In the genomic region with DNA sequence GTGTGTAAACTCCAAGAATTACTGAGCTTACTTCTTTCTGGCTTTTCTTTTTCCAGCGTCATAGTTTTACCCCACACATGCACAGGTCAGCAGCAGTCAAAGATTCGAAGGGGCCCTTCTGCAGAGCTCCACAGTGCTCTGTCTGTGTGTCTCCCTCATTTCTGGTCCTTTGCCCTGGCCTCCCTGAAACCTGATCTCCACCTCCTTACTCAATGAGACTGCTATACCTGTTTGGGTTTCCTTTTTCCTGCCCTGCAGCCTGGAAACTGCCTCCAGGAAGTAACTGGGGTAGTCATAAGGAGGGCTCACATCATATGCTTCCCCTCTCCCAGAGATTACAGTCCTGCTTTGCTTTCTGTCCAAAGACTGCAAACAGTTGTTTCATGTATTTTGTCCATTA, we compare ENCODE assay signal across 21 cellular contexts.
A peak's percentile ranks its signal among the peaks of the same experiment; 100 is the strongest.
DNase-seq lines count a peak whose midpoint lies in the region; ATAC-seq, FAIRE-seq and TF ChIP-seq lines count a peak whose summit lies in the region.
"Had no signal": no experiment of that assay in that cellular context is flagged by ENCODE, and none has a peak within 500 bp of the region (broad histone marks: within the 10 kb centered on the region; RNA-seq: fewer than 3 reads in every experiment).

No MANE protein-coding gene starts in this region.

- TF ChIP-seq RAD21 in H1 (IDR thresholded peaks at IDR 0.05 in 1 of 2, conservative IDR thresholded peaks at IDR 0.05 in 1 of 2; ENCODE audit: low read depth in 2 of 2, low read length in 2 of 2), result no peak

- H2BK12ac ChIP-seq in H1 (ENCODE audit: low read depth, low read length) (no peak overlapping the region), neuronal stem cell (ENCODE audit: low read length) (no peak overlapping the region)

- H4K91ac ChIP-seq in H1 (replicated peaks; ENCODE audit: insufficient read length, low read length) (no peak overlapping the region), neuronal stem cell (ENCODE audit: low read depth, low read length, poor library complexity) (no peak overlapping the region)

- H3K23me2 ChIP-seq in H1 (ENCODE audit: low read depth, low read length), result no peaks in the 10 kb centered on the region

- WGBS in H1 (ENCODE audit: extremely low coverage in 1 of 2, insufficient coverage in 1 of 2, insufficient read length in 1 of 2, insufficient replicate concordance in 2 of 2, low coverage in 1 of 2, low lambda C conversion rate in 2 of 2, missing lambda C conversion rate in 1 of 2), 2 experiments, result 71% methylated on average over 2 of the region's 2 CpGs; no CpG with 5 or more reads in 1 of the 2 experiments
- no CpG with 5 or more reads among the region's 2 CpGs for WGBS in neuronal stem cell (ENCODE audit: extremely low coverage in 2 of 2, insufficient read length in 2 of 2, insufficient replicate concordance in 1 of 2), 2 donors

- H2AK5ac ChIP-seq in H1 (ENCODE audit: low read depth, low read length) (no peak overlapping the region), neuronal stem cell (ENCODE audit: low read depth, low read length) (no peak overlapping the region)

- H3K18ac ChIP-seq in H1 (ENCODE audit: extremely low read depth, low read length) (no peak overlapping the region), neuronal stem cell (ENCODE audit: low read length) (no peak overlapping the region)

- POLR2A ChIA-PET in H1 (lab: Charles Lee; ENCODE audit: partially characterized antibody), result no interaction called here

- H4K20me1 ChIP-seq in H1 (replicated peaks in 1 of 2; ENCODE audit: control insufficient read depth in 1 of 2, insufficient read depth in 2 of 2, low read length in 2 of 2), result no peaks in the 10 kb centered on the region
- H4K20me1 ChIP-seq: BLaER1 treated with 17β-estradiol and CSF1 and Interleukin-3, amounts not matched to agents 10 nM and 100 nM had no signal

- H2BK20ac ChIP-seq in H1 (ENCODE audit: low read length), result no peak overlapping the region

- no peak overlapping the region for H4K5ac ChIP-seq in H1 (ENCODE audit: insufficient read length, low read depth, low read length)

- H3K4me2 ChIP-seq in H1 (ENCODE audit: insufficient read depth in 1 of 2, low read depth in 2 of 2, low read length in 2 of 2) (no peak overlapping the region; a peak in 1 of 4 replicates), neuronal stem cell (ENCODE audit: insufficient read depth, low read length, poor library complexity, severe bottlenecking) (no peak overlapping the region)
- H3K4me2 ChIP-seq: A549 had no signal

- H2BK120ac ChIP-seq in H1 (replicated peaks; ENCODE audit: low read depth, low read length) (no peak overlapping the region), neuronal stem cell (ENCODE audit: low read depth, low read length) (no peak overlapping the region)

- H3K23ac ChIP-seq in H1 (ENCODE audit: insufficient read length) (no peak overlapping the region), neuronal stem cell (ENCODE audit: low read depth, low read length, poor library complexity) (no peak overlapping the region)

- H3K27ac ChIP-seq in H1 (ENCODE audit: low read depth, low read length), result no peak overlapping the region
- no peak overlapping the region for H3K27ac ChIP-seq in neuronal stem cell (replicated peaks; ENCODE audit: low read length)
- H3K27ac ChIP-seq: A549; BLaER1 treated with 17β-estradiol and CSF1 and Interleukin-3, amounts not matched to agents 10 nM and 100 nM had no signal

- H4K8ac ChIP-seq in H1 (ENCODE audit: extremely low read depth, insufficient read depth, low read length) (no peak overlapping the region), neuronal stem cell (ENCODE audit: low read depth, low read length) (no peak overlapping the region)

- DNase-seq in NCI-H510A treated with DMSO at 0.1 percent for 48 hours (lab: John Stamatoyannopoulos, UW), result peak; percentile 22
- DNase-seq in NCI-H510A (lab: John Stamatoyannopoulos, UW), result no peak
- DNase-seq in NCI-H2029 treated with DMSO at 0.1 percent for 48 hours (lab: John Stamatoyannopoulos, UW), result peak; percentile 13
- no peak for DNase-seq in H1 (ENCODE audit: low read depth in 1 of 2, low spot score in 2 of 2)
- DNase-seq in neuronal stem cell (ENCODE audit: low spot score), result no peak
- DNase-seq in AG20443 (ENCODE audit: low spot score), result no peak
- DNase-seq: Calu3; CD8-positive, alpha-beta T cell; DND-41; IMR-90; Karpas-422; NCI-H1105; RPMI8226; SIG-M5; T-helper 1 cell had no signal

- no peak for FAIRE-seq in H1 (lab: Jason Lieb, UNC)
- FAIRE-seq: A549, G401.6, HTR-8/SVneo had no signal

- H3K9me3 ChIP-seq in H1 (ENCODE audit: insufficient read depth in 2 of 2, low read depth in 1 of 2, low read length in 1 of 2) (no peaks in the 10 kb centered on the region), neuronal stem cell (replicated peaks in 1 of 2; ENCODE audit: control insufficient read depth in 2 of 2, insufficient read depth in 1 of 2, low read depth in 1 of 2, low read length in 2 of 2) (no peaks in the 10 kb centered on the region)
- H3K9me3 ChIP-seq: A549; BLaER1 treated with 17β-estradiol and CSF1 and Interleukin-3, amounts not matched to agents 10 nM and 100 nM; HAP-1 had no signal

- no peak for TF ChIP-seq EP300 in H1 (IDR thresholded peaks at IDR 0.05; ENCODE audit: borderline replicate concordance in 1 of 2, low read depth in 2 of 2, low read length in 2 of 2)

- TF ChIP-seq POLR2A in H1 (IDR thresholded peaks at IDR 0.05; ENCODE audit: control extremely low read depth in 1 of 2, low read depth in 2 of 2, low read length in 2 of 2), result no peak

- H3K36me3 ChIP-seq in H1 (ENCODE audit: control insufficient read depth in 2 of 4, insufficient read depth in 4 of 4, low read length in 3 of 4) (no peaks in the 10 kb centered on the region), neuronal stem cell (replicated peaks in 1 of 2; ENCODE audit: control insufficient read depth in 2 of 2, insufficient read depth in 2 of 2, low read length in 2 of 2) (no peaks in the 10 kb centered on the region)
- H3K36me3 ChIP-seq: BLaER1 treated with 17β-estradiol and CSF1 and Interleukin-3, amounts not matched to agents 10 nM and 100 nM; HAP-1 had no signal

- H3K4ac ChIP-seq in H1 (replicated peaks; ENCODE audit: insufficient read length, low read depth, low read length) (no peak overlapping the region), neuronal stem cell (ENCODE audit: low read length) (no peak overlapping the region)

- no peak overlapping the region for H3K56ac ChIP-seq in H1 (replicated peaks; ENCODE audit: insufficient read length, low read depth, low read length)

- H3K27me3 ChIP-seq in H1 (replicated peaks in 1 of 4; ENCODE audit: control insufficient read depth in 3 of 4, extremely low read depth in 1 of 4, insufficient read depth in 3 of 4, low read length in 3 of 4) (no peaks in the 10 kb centered on the region), neuronal stem cell (ENCODE audit: control insufficient read depth in 3 of 3, insufficient read depth in 3 of 3, low read depth in 1 of 3, low read length in 3 of 3) (no peaks in the 10 kb centered on the region)
- H3K27me3 ChIP-seq: BLaER1 treated with 17β-estradiol and CSF1 and Interleukin-3, amounts not matched to agents 10 nM and 100 nM had no signal

- H2BK15ac ChIP-seq in H1 (ENCODE audit: low read length) (no peak overlapping the region), neuronal stem cell (ENCODE audit: low read length) (no peak overlapping the region)

- H3K79me2 ChIP-seq in H1 (ENCODE audit: control insufficient read depth in 1 of 2, insufficient read depth in 2 of 2, low read length in 2 of 2), result no peaks in the 10 kb centered on the region

- H2AFZ ChIP-seq in H1 (ENCODE audit: low read length) (peak overlapping the region; percentile 90), neuronal stem cell (ENCODE audit: low read length) (peak overlapping the region; percentile 39)

- TF ChIP-seq CTCF in H1 (IDR thresholded peaks at IDR 0.05; ENCODE audit: control extremely low read depth in 1 of 3, insufficient read depth in 1 of 3, low read depth in 1 of 3, low read length in 3 of 3), result no peak

- H3K79me1 ChIP-seq in H1 (ENCODE audit: low read depth, low read length) (no peaks in the 10 kb centered on the region), neuronal stem cell (ENCODE audit: low read depth, low read length) (no peaks in the 10 kb centered on the region)

- no peak overlapping the region for H3K4me3 ChIP-seq in H1 (ENCODE audit: extremely low read depth in 1 of 4, insufficient read depth in 2 of 4, low read depth in 3 of 4, low read length in 4 of 4)
- H3K4me3 ChIP-seq in neuronal stem cell (ENCODE audit: low read length in 2 of 2), result no peak overlapping the region
- H3K4me3 ChIP-seq: A549; BLaER1 treated with 17β-estradiol and CSF1 and Interleukin-3, amounts not matched to agents 10 nM and 100 nM; HAP-1 had no signal

- CTCF ChIA-PET in H1 (lab: Charles Lee; ENCODE audit: partially characterized antibody), result interaction anchor here (1.0 kb wide), 1 partner anchor 24 kb away, joined by 3 read pairs; no protein-coding TSS in a partner anchor

- no peak overlapping the region for H3K14ac ChIP-seq in H1 (ENCODE audit: insufficient read length)
- no peak overlapping the region for H3K14ac ChIP-seq in neuronal stem cell (ENCODE audit: low read length)

- H2BK5ac ChIP-seq in H1 (ENCODE audit: low read depth, low read length) (no peak overlapping the region), neuronal stem cell (ENCODE audit: low read length) (no peak overlapping the region)

- no peak for ATAC-seq in HG03460 (IDR thresholded peaks at IDR 0.05; ENCODE audit: unreplicated experiment)
- ATAC-seq: A549; CD8-positive, alpha-beta T cell had no signal

- no peak overlapping the region for H3K9ac ChIP-seq in H1 (replicated peaks in 1 of 4; ENCODE audit: extremely low read depth in 1 of 4, low read depth in 3 of 4, low read length in 3 of 4)
- H3K9ac ChIP-seq in neuronal stem cell (ENCODE audit: low read depth, low read length, poor library complexity), result no peak overlapping the region
- H3K9ac ChIP-seq: BLaER1 treated with 17β-estradiol and CSF1 and Interleukin-3, amounts not matched to agents 10 nM and 100 nM had no signal

- H3K4me1 ChIP-seq in H1 (replicated peaks in 1 of 4; ENCODE audit: control insufficient read depth in 3 of 4, insufficient read depth in 4 of 4, low read length in 3 of 4) (peaks cover 1 to 8% (median 6%) of the 10 kb centered on the region in 4 experiments; a peak in 4 of 7 replicates), neuronal stem cell (ENCODE audit: control insufficient read depth in 2 of 2, insufficient read depth in 1 of 2, low read depth in 1 of 2, low read length in 2 of 2) (peaks cover 3 to 5% of the 10 kb centered on the region in 2 donors)
- H3K4me1 ChIP-seq: HAP-1 had no signal

TF ChIP-seq in H1, 55 proteins besides CTCF, POLR2A, EP300 and RAD21 (continues in another document):
- no peak for TF ChIP-seq GABPA (IDR thresholded peaks at IDR 0.05; ENCODE audit: borderline replicate concordance, insufficient read depth, low read length)
- TF ChIP-seq BCL11A (IDR thresholded peaks at IDR 0.05; ENCODE audit: low read depth in 2 of 2, low read length in 2 of 2), result no peak
- TF ChIP-seq, protein P1, sequence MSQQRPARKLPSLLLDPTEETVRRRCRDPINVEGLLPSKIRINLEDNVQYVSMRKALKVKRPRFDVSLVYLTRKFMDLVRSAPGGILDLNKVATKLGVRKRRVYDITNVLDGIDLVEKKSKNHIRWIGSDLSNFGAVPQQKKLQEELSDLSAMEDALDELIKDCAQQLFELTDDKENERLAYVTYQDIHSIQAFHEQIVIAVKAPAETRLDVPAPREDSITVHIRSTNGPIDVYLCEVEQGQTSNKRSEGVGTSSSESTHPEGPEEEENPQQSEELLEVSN (IDR thresholded peaks at IDR 0.05), result no peak
- no peak for TF ChIP-seq GTF2F1 (IDR thresholded peaks at IDR 0.05; ENCODE audit: borderline replicate concordance, low read depth, low read length)

Comparison
In these comparisons a context has a peak if more than half of its experiments do, and no peak if none do; other contexts are left out.
1. DNase-seq: peak in NCI-H510A treated with DMSO at 0.1 percent for 48 hours (single experiment) and NCI-H2029 treated with DMSO at 0.1 percent for 48 hours (single experiment); none in NCI-H510A (single experiment), H1 (0 of 2), neuronal stem cell (single experiment) and AG20443 (single experiment).